20 cellular contexts compared by ENCODE assay signal in the genomic region with DNA sequence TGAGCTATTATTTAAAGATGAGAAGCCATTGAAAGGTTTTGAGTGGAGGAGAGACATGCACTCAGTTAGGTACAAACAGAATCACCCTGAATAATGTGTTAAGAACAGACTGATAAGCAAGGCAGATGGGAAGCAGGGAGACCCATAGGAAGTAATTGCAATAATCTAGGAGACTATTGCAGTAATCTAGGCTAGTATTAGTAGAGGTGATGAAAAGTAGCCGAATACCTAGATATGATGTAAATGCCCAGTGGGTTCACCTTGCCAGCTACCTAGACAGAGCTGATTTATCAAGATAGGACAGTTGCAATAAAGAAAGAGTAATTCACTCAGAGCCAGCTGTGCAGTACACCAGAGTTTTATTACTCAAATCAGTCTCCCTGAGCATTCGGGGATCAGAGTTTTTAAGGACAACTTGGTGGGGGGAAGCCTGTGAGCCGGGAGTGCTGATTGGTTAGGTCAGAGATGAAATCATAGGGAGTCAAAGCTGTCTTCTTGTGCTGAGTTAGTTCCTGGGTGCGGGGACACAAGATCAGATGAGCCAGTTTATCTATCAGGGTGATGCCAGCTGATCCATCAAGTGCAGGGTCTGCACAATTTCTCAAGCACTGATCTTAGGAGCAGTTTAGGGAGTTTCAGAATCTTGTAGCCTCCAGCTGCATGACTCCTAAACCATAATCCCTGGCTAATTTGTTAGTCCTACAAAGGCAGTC.
A peak's percentile ranks its signal among the peaks of the same experiment; 100 is the strongest.
DNase-seq lines count a peak whose midpoint lies in the region; ATAC-seq lines count a peak whose summit lies in the region.
"Had no signal": no experiment of that assay in that cellular context is flagged by ENCODE, and none has a peak within 500 bp of the region (broad histone marks: within the 10 kb centered on the region; RNA-seq: fewer than 3 reads in every experiment).

No MANE protein-coding gene starts in this region.

- H3K27me3 ChIP-seq in iPS DF 6.9 (ENCODE audit: control insufficient read depth, insufficient read depth, low read length) (no peaks in the 10 kb centered on the region), aorta (ENCODE audit: control insufficient read depth in 1 of 2, insufficient read depth in 2 of 2, low read length in 1 of 2) (no peaks in the 10 kb centered on the region)

- H3K9me3 ChIP-seq in iPS DF 6.9 (ENCODE audit: control insufficient read depth, insufficient read depth, low read length) (no peaks in the 10 kb centered on the region), mesodermal cell (ENCODE audit: control insufficient read depth, low read length) (no peaks in the 10 kb centered on the region), aorta (ENCODE audit: control insufficient read depth, low read length) (no peaks in the 10 kb centered on the region)

- ATAC-seq in GM19397 (IDR thresholded peaks at IDR 0.05; ENCODE audit: unreplicated experiment) (no peak), aorta (ENCODE audit: low FRiP score) (no peak)
- ATAC-seq: CD8-positive, alpha-beta T cell; GM12878 had no signal

- H3K4me3 ChIP-seq in iPS DF 6.9 (ENCODE audit: low read length) (peak overlapping the region; percentile 47; the same call in 1 of the 2 replicates), mesodermal cell (ENCODE audit: extremely low read depth, insufficient read depth, low read length, poor library complexity, severe bottlenecking) (no peak overlapping the region), aorta (ENCODE audit: low read length in 2 of 2) (no peak overlapping the region)
- H3K4me3 ChIP-seq: GM12878 had no signal

- DNase-seq in ELF-1 (ENCODE audit: low read depth, low spot score) (peak; percentile 70), NCI-H226 (peak; percentile 12), iPS DF 6.9 (ENCODE audit: low read depth, low spot score) (no peak), 8988T (no peak), aorta (no peak), GOT3 (lab: John Stamatoyannopoulos, UW) (no peak)
- DNase-seq: CD8-positive, alpha-beta T cell; DMS79 treated with DMSO at 0.1 percent for 48 hours; GDM1; Kasumi-1; NCI-H1105 treated with DMSO at 0.1 percent for 48 hours; NCI-H187; NCI-H446; NCI-H69; OCI-M1; SHP77 treated with DMSO at 0.1 percent for 48 hours had no signal

- no CpG with 5 or more reads among the region's 4 CpGs for WGBS in iPS DF 6.9 (ENCODE audit: insufficient coverage, insufficient read length)
- 25% methylated on average over 2 of the region's 4 CpGs; no CpG with 5 or more reads in 1 of the 2 experiments for WGBS in mesodermal cell (ENCODE audit: insufficient coverage in 2 of 2), 2 experiments
- 81 to 91% methylated on average over 4 of the region's 4 CpGs for WGBS in aorta, 2 donors

- H3K27ac ChIP-seq in iPS DF 6.9 (ENCODE audit: low read length) (no peak overlapping the region), mesodermal cell (ENCODE audit: low read depth, low read length, severe bottlenecking) (peak overlapping the region; percentile 10), aorta (ENCODE audit: low read depth in 1 of 2, low read length in 2 of 2) (no peak overlapping the region)
- H3K27ac ChIP-seq: 22Rv1 had no signal

- no peaks in the 10 kb centered on the region for H3K36me3 ChIP-seq in iPS DF 6.9 (ENCODE audit: control insufficient read depth, insufficient read depth, low read length)
- H3K36me3 ChIP-seq in mesodermal cell (ENCODE audit: control insufficient read depth, insufficient read depth, low read length): no peaks in the 10 kb centered on the region
- H3K36me3 ChIP-seq in aorta (ENCODE audit: control insufficient read depth in 1 of 2, insufficient read depth in 2 of 2, low read length in 1 of 2): no peaks in the 10 kb centered on the region

- H3K4me1 ChIP-seq in iPS DF 6.9 (ENCODE audit: control insufficient read depth, insufficient read depth, low read length) (no peaks in the 10 kb centered on the region; the same call in 1 of the 2 replicates), mesodermal cell (ENCODE audit: control insufficient read depth, insufficient read depth, low read length, poor library complexity, severe bottlenecking) (no peaks in the 10 kb centered on the region), aorta (ENCODE audit: control insufficient read depth in 1 of 2, insufficient read depth in 2 of 2, low read length in 2 of 2) (no peaks in the 10 kb centered on the region)

- intact Hi-C loops in aorta (cut with DNase I): no loop called here

Comparison
In these comparisons a context has a peak if more than half of its experiments do, and no peak if none do; other contexts are left out.
1. DNase-seq: peak in ELF-1 (single experiment) and NCI-H226 (single experiment); none in iPS DF 6.9 (single experiment), 8988T (single experiment), aorta (0 of 2) and GOT3 (single experiment).